ENCODE assay signal across 8 cellular contexts in genomic region chr1:206467915-206468314, GRCh38. TPM values are rescaled to one million over a fixed set of nuclear protein-coding genes. Genes with fewer than 3 reads are reported as not detected.
DNase-seq lines count a peak whose midpoint lies in the region; ATAC-seq, FAIRE-seq and TF ChIP-seq lines count a peak whose summit lies in the region.

No MANE protein-coding gene starts in this region.

- no peaks in the 10 kb centered on the region for H4K20me1 ChIP-seq in HepG2 (ENCODE audit: insufficient read depth, low read length)

- ATAC-seq in HG03354 (IDR thresholded peaks at IDR 0.05; ENCODE audit: poor library complexity, severe bottlenecking, unreplicated experiment) = peak; percentile 22
- ATAC-seq in HepG2 = no peak
- no peak for ATAC-seq in GM19035 (IDR thresholded peaks at IDR 0.05; ENCODE audit: unreplicated experiment)

- DNase-seq in Ammon's horn (ENCODE audit: low spot score) (peak; percentile 73), UCSD-AML1 (lab: John Stamatoyannopoulos, UW; ENCODE audit: unreplicated experiment) (peak; percentile 70), HepG2 (ENCODE audit: low spot score) (no peak), NCI-H1048 (lab: John Stamatoyannopoulos, UW) (no peak), DMS114 treated with DMSO at 0.1 percent for 48 hours (lab: John Stamatoyannopoulos, UW; ENCODE audit: unreplicated experiment) (no peak), NCI-H526 treated with DMSO at 0.1 percent for 48 hours (lab: John Stamatoyannopoulos, UW) (no peak)

- no peak overlapping the region for H3K27ac ChIP-seq in HepG2 (ENCODE audit: extremely low read length, insufficient read depth, low read length)

- peak overlapping the region; percentile 20; the same call in 1 of the 2 replicates for H3K4me2 ChIP-seq in HepG2 (ENCODE audit: low read depth, low read length)

- H3K9me3 ChIP-seq in HepG2 (ENCODE audit: low read length) = no peaks in the 10 kb centered on the region

- BruUV-seq in HepG2 (replicated peaks; lab: Mats Ljungman, UMichigan) = no TSS peak

- no peaks in the 10 kb centered on the region for H3K79me2 ChIP-seq in HepG2 (ENCODE audit: insufficient read depth, low read length)

- no peaks in the 10 kb centered on the region for H3K27me3 ChIP-seq in HepG2 (ENCODE audit: control insufficient read depth in 1 of 2, insufficient read depth in 2 of 2, low read length in 2 of 2)

- 42% methylated on average over 9 of the region's 9 CpGs for WGBS in HepG2 (ENCODE audit: low lambda C conversion rate)

- H3K36me3 ChIP-seq in HepG2 (replicated peaks in 1 of 2; ENCODE audit: control insufficient read depth in 1 of 2, insufficient read depth in 2 of 2, low read length in 2 of 2) = no peaks in the 10 kb centered on the region; a peak in 1 of 5 replicates

- H2AFZ ChIP-seq in HepG2 (ENCODE audit: low read length) = no peak overlapping the region

- no peak for TF ChIP-seq POLR2A in HepG2 (IDR thresholded peaks at IDR 0.05; ENCODE audit: insufficient read depth in 1 of 2, low read depth in 2 of 2, low read length in 2 of 2)

- H3K9ac ChIP-seq in HepG2 (ENCODE audit: insufficient read depth, low read depth, low read length) = no peak overlapping the region

- no peak overlapping the region for H3K4me3 ChIP-seq in HepG2 (replicated peaks in 1 of 3; ENCODE audit: insufficient read depth in 1 of 3, low read depth in 2 of 3, low read length in 3 of 3)

- FAIRE-seq in HepG2 (lab: Jason Lieb, UNC) = no peak

- TF ChIP-seq EP300 in HepG2 (IDR thresholded peaks at IDR 0.05; ENCODE audit: low read depth in 2 of 2, low read length in 2 of 2) = no peak
- no peak for TF ChIP-seq EP300 in HepG2 (CRISPR knock-in tag; IDR thresholded peaks at IDR 0.05; ENCODE audit: borderline replicate concordance)

- CTCF ChIA-PET in HepG2 (lab: Yijun Ruan, JAX; ENCODE audit: low intra/inter-chr PET ratio, low total read pairs) = no interaction called here

- peaks cover 49% of the 10 kb centered on the region for H3K4me1 ChIP-seq in HepG2 (ENCODE audit: insufficient read depth, low read length)

- intact Hi-C loops in HepG2 (cut with micrococcal nuclease; ENCODE audit: unreplicated experiment) = no loop called here

- TF ChIP-seq CTCF in HepG2 (CRISPR knock-in tag; IDR thresholded peaks at IDR 0.05) = no peak

- in situ Hi-C loops in HepG2 (cut with HindIII; ENCODE audit: extremely low pct_ligation_motif_present, low pct_unique_long_range_greater_than_20kb) = no loop called here

- no peak for TF ChIP-seq RAD21 in HepG2 (CRISPR knock-in tag; IDR thresholded peaks at IDR 0.05)

- POLR2A ChIA-PET in HepG2 (lab: Yijun Ruan, JAX) = no interaction called here

TF ChIP-seq in HepG2, 621 proteins besides CTCF, POLR2A, EP300 and RAD21:
- TF ChIP-seq HOXD1 (CRISPR knock-in tag; IDR thresholded peaks at IDR 0.05) (no peak), HNF4G (IDR thresholded peaks at IDR 0.05; ENCODE audit: borderline replicate concordance, low read depth, low read length) (no peak), HNF4G (CRISPR knock-in tag; IDR thresholded peaks at IDR 0.05; ENCODE audit: borderline replicate concordance, low read depth) (no peak), ZNF274 (CRISPR knock-in tag; IDR thresholded peaks at IDR 0.05) (no peak), POGZ (CRISPR knock-in tag; IDR thresholded peaks at IDR 0.05) (no peak), RFX1 (IDR thresholded peaks at IDR 0.05) (no peak), ZNF605 (CRISPR knock-in tag; IDR thresholded peaks at IDR 0.05) (no peak), YEATS2 (CRISPR knock-in tag; IDR thresholded peaks at IDR 0.05; ENCODE audit: borderline replicate concordance) (no peak)
- TF ChIP-seq, protein P1, sequence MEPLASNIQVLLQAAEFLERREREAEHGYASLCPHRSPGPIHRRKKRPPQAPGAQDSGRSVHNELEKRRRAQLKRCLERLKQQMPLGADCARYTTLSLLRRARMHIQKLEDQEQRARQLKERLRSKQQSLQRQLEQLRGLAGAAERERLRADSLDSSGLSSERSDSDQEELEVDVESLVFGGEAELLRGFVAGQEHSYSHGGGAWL (CRISPR knock-in tag; IDR thresholded peaks at IDR 0.05) = no peak

RNA-seq across cellular contexts. Expression of gene IKBKE, which starts 2.4 kb away (rescaled TPM):
- total RNA-seq in HepG2 (2016; rRNA removed; fragmentation: Illumina TruSeq; extraction: Trizol) = 4.0 and 5.8 TPM in 2 replicates
- 1.5 and 1.8 TPM in 2 replicates for total RNA-seq in HepG2 (2016; cell fraction: cytosol; rRNA removed; fragmentation: Illumina TruSeq; extraction: Trizol; ENCODE audit: low read depth)
- total RNA-seq in HepG2 (2016; cell fraction: insoluble cytoplasmic fraction; rRNA removed; fragmentation: Illumina TruSeq; extraction: Trizol) = 4.8 and 5.0 TPM in 2 replicates
- 3.2 and 5.3 TPM in 2 replicates for total RNA-seq in HepG2 (2016; cell fraction: membrane; rRNA removed; fragmentation: Illumina TruSeq; extraction: Trizol)
- total RNA-seq in HepG2 (2016; cell fraction: nucleus; rRNA removed; fragmentation: Illumina TruSeq; extraction: Trizol) = 4.7 and 6.1 TPM in 2 replicates
- polyA plus RNA-seq in HepG2 (2011; rRNA removed) = 3.7 and 4.5 TPM in 2 replicates
- polyA plus RNA-seq in HepG2 (2011; cell fraction: cytosol; rRNA removed) = 2.1 and 3.7 TPM in 2 replicates
- polyA plus RNA-seq in HepG2 (2011; cell fraction: nucleus; rRNA removed) = 11.0 and 15.9 TPM in 2 replicates
- 0.95 and 1.4 TPM in 2 replicates for polyA plus RNA-seq in HepG2 (2012)
- 2.2 and 2.8 TPM in 2 replicates for polyA plus RNA-seq in HepG2 (2016; cell fraction: cytosol; fragmentation: Illumina TruSeq; extraction: Trizol; ENCODE audit: low read depth)
- 3.9 and 4.3 TPM in 2 replicates for polyA plus RNA-seq in HepG2 (2016; cell fraction: insoluble cytoplasmic fraction; fragmentation: Illumina TruSeq; extraction: Trizol; ENCODE audit: low read depth)
- 1.9 and 2.6 TPM in 2 replicates for polyA plus RNA-seq in HepG2 (2016; cell fraction: membrane; fragmentation: Illumina TruSeq; extraction: Trizol; ENCODE audit: low read depth)
- 7.2 and 7.3 TPM in 2 replicates for polyA plus RNA-seq in HepG2 (2016; cell fraction: nucleus; fragmentation: Illumina TruSeq; extraction: Trizol; ENCODE audit: insufficient read depth, low read depth)
- polyA minus RNA-seq in HepG2 (2011; rRNA and poly(A)+ RNA removed; ENCODE audit: low replicate concordance) = 8.9 and 22.1 TPM in 2 replicates
- polyA minus RNA-seq in HepG2 (2011; cell fraction: cytosol; rRNA and poly(A)+ RNA removed) = 1.3 and 2.0 TPM in 2 replicates
- polyA minus RNA-seq in HepG2 (2011; cell fraction: nucleus; rRNA and poly(A)+ RNA removed) = 7.3 and 8.9 TPM in 2 replicates

RNA-seq across cellular contexts. Expression of gene RASSF5, which starts 39.4 kb away (rescaled TPM):
- 0.18 and 0.49 TPM in 2 replicates for total RNA-seq in HepG2 (2016; rRNA removed; fragmentation: Illumina TruSeq; extraction: Trizol)
- total RNA-seq in HepG2 (2016; cell fraction: cytosol; rRNA removed; fragmentation: Illumina TruSeq; extraction: Trizol; ENCODE audit: low read depth) = 0.09 TPM in 1 of 2 replicates, not detected in the other
- 0.24 and 0.36 TPM in 2 replicates for total RNA-seq in HepG2 (2016; cell fraction: insoluble cytoplasmic fraction; rRNA removed; fragmentation: Illumina TruSeq; extraction: Trizol)
- 0.14 and 0.19 TPM in 2 replicates for total RNA-seq in HepG2 (2016; cell fraction: membrane; rRNA removed; fragmentation: Illumina TruSeq; extraction: Trizol)
- 0.22 and 0.47 TPM in 2 replicates for total RNA-seq in HepG2 (2016; cell fraction: nucleus; rRNA removed; fragmentation: Illumina TruSeq; extraction: Trizol)
- polyA plus RNA-seq in HepG2 (2011; rRNA removed) = 0.40 and 0.50 TPM in 2 replicates
- polyA plus RNA-seq in HepG2 (2011; cell fraction: cytosol; rRNA removed) = 0.27 and 0.47 TPM in 2 replicates
- polyA plus RNA-seq in HepG2 (2011; cell fraction: nucleus; rRNA removed) = 0.58 and 0.66 TPM in 2 replicates
- 0.76 and 2.1 TPM in 2 replicates for polyA plus RNA-seq in HepG2 (2012)
- 0.03 and 0.06 TPM in 2 replicates for polyA plus RNA-seq in HepG2 (2016; cell fraction: cytosol; fragmentation: Illumina TruSeq; extraction: Trizol; ENCODE audit: low read depth)
- 0.21 and 0.29 TPM in 2 replicates for polyA plus RNA-seq in HepG2 (2016; cell fraction: insoluble cytoplasmic fraction; fragmentation: Illumina TruSeq; extraction: Trizol; ENCODE audit: low read depth)
- polyA plus RNA-seq in HepG2 (2016; cell fraction: membrane; fragmentation: Illumina TruSeq; extraction: Trizol; ENCODE audit: low read depth) = 0.09 and 0.11 TPM in 2 replicates
- 0.43 and 0.48 TPM in 2 replicates for polyA plus RNA-seq in HepG2 (2016; cell fraction: nucleus; fragmentation: Illumina TruSeq; extraction: Trizol; ENCODE audit: insufficient read depth, low read depth)
- polyA minus RNA-seq in HepG2 (2011; rRNA and poly(A)+ RNA removed; ENCODE audit: low replicate concordance) = 0.30 and 18.0 TPM in 2 replicates
- 0.49 and 1.3 TPM in 2 replicates for polyA minus RNA-seq in HepG2 (2011; cell fraction: cytosol; rRNA and poly(A)+ RNA removed)
- 0.26 and 0.50 TPM in 2 replicates for polyA minus RNA-seq in HepG2 (2011; cell fraction: nucleus; rRNA and poly(A)+ RNA removed)

Comparison
In these comparisons a context has a peak if more than half of its experiments do, and no peak if none do; other contexts are left out.
1. DNase-seq: peak in Ammon's horn (single experiment) and UCSD-AML1 (single experiment); none in HepG2 (single experiment), NCI-H1048 (single experiment), DMS114 treated with DMSO at 0.1 percent for 48 hours (single experiment) and NCI-H526 treated with DMSO at 0.1 percent for 48 hours (single experiment).